In the genomic region with DNA sequence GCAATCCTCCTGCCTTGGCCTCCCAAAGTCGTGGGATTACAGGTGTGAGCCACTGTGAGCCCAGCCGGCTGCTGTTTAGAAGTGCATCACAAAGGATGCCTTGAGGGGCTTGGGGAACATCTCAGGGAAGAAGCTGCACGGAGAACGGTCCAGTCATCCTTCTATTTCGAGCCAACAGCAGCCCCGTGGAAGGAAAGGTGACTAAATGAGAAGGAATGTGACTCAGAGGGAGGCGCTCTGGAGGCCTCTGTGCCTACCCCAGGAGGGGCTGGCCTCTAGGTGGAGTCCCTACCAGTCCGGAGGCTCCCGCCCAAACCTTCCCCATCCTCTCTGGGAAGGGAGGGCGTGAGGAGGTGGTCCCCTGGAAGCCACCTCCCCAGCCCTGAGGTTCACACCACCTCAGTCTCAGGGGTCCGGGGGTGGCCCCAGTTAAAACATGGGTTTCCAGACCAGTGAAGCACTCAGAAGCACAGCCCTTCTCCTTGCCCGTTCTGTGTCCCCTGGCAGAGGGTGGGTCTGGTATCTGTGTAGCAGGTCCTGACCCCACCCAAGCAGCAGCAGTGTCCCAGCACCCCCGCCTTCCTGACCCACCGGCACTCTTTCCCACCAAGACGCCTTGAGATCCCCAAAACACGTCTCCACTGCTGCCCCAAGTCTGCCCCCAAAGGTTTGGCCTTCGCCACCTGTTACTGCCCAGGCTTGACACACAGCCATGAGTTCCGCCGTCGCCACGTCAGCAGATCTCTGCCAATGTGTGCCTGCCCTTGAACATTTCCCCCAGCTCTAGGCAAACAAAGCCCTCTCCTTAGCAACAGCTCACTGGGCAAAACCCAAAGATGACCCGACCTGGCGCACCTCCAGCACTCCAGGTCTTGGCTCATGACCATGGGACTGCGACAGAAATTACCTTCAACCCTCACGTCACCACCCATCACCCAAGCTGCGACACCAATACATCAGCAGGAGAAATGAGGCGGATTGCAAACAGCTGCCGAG, we compare ENCODE assay signal across 8 cellular contexts.
DNase-seq lines count a peak whose midpoint lies in the region; ATAC-seq and TF ChIP-seq lines count a peak whose summit lies in the region.

No MANE protein-coding gene starts in this region.

- H3K4me3 Mint-ChIP-seq in GM23338, result no peak overlapping the region; the same call in 2 of the 3 replicates
- H3K4me3 Mint-ChIP-seq in activated naive CD8-positive, alpha-beta T cell treated with anti-CD3 and anti-CD28 coated beads for 36 hours, result no peak overlapping the region

- peak overlapping the region; percentile 91 for H3K27ac Mint-ChIP-seq in GM23338
- no peak overlapping the region for H3K27ac Mint-ChIP-seq in activated naive CD8-positive, alpha-beta T cell treated with anti-CD3 and anti-CD28 coated beads for 36 hours

- peak overlapping the region; percentile 26; the same call in 1 of the 2 replicates for H3K4me2 ChIP-seq in GM23338

- no peak overlapping the region for H2AFZ ChIP-seq in GM23338

- H3K36me3 Mint-ChIP-seq in GM23338 (ENCODE audit: low read depth), result peaks cover 89% of the 10 kb centered on the region
- no peaks in the 10 kb centered on the region for H3K36me3 Mint-ChIP-seq in activated naive CD8-positive, alpha-beta T cell treated with anti-CD3 and anti-CD28 coated beads for 36 hours

- no peaks in the 10 kb centered on the region for H3K9me2 ChIP-seq in GM23338 (ENCODE audit: insufficient read depth)

- peaks cover 95% of the 10 kb centered on the region for H4K20me1 ChIP-seq in GM23338 (replicated peaks; ENCODE audit: insufficient read depth)

- H3K79me2 ChIP-seq in GM23338 (replicated peaks; ENCODE audit: insufficient read depth), result peaks cover 100% of the 10 kb centered on the region

- DNase-seq in GM23338 (ENCODE audit: low spot score) (peak; percentile 68), SW 1271 (lab: John Stamatoyannopoulos, UW) (peak; percentile 54 to 83), Right ventricle myocardium superior (peak; percentile 86), sciatic nerve (ENCODE audit: low spot score) (no peak), activated gamma-delta T cell treated with Interleukin-2 at 50 U/mL for 16 hours (no peak)
- no peak for DNase-seq in activated naive CD8-positive, alpha-beta T cell treated with anti-CD3 and anti-CD28 coated beads for 36 hours

- peak; percentile 14 to 45; a peak in 3 of 4 replicates for TF ChIP-seq CTCF in GM23338 (conservative IDR thresholded peaks at IDR 0.05; ENCODE audit: low read depth in 2 of 2)

- peaks cover 87% of the 10 kb centered on the region for H3K4me1 Mint-ChIP-seq in GM23338
- no peaks in the 10 kb centered on the region for H3K4me1 Mint-ChIP-seq in activated naive CD8-positive, alpha-beta T cell treated with anti-CD3 and anti-CD28 coated beads for 36 hours

- H3K27me3 ChIP-seq in GM23338 (ENCODE audit: insufficient read depth), result no peaks in the 10 kb centered on the region

- peak overlapping the region; percentile 50 for H3K27ac ChIP-seq in GM23338 (ENCODE audit: low read depth)

- no peaks in the 10 kb centered on the region; the same call in none of the 2 replicates for H3F3A ChIP-seq in GM23338 (replicated peaks; ENCODE audit: low read depth)

- peaks cover 33% of the 10 kb centered on the region for H3K27me3 Mint-ChIP-seq in GM23338 (ENCODE audit: insufficient read depth, low read depth, poor library complexity)
- H3K27me3 Mint-ChIP-seq in activated naive CD8-positive, alpha-beta T cell treated with anti-CD3 and anti-CD28 coated beads for 36 hours, result no peaks in the 10 kb centered on the region

- peaks cover 29% of the 10 kb centered on the region; the same call in 1 of the 2 replicates for H3K4me1 ChIP-seq in GM23338 (ENCODE audit: insufficient read depth)

- H3K4me3 ChIP-seq in GM23338, result no peak overlapping the region

- intact Hi-C loops in Right ventricle myocardium superior (cut with DNase I), result no loop called here
- intact Hi-C loops in sciatic nerve (cut with DNase I), result no loop called here

- no peaks in the 10 kb centered on the region for H3K9me3 Mint-ChIP-seq in GM23338
- no peaks in the 10 kb centered on the region for H3K9me3 Mint-ChIP-seq in activated naive CD8-positive, alpha-beta T cell treated with anti-CD3 and anti-CD28 coated beads for 36 hours

- ATAC-seq in GM23338 (peak; percentile 71), Right ventricle myocardium superior (ENCODE audit: poor library complexity) (peak; percentile 92), sciatic nerve (peak; percentile 46), GM19395 (IDR thresholded peaks at IDR 0.05; ENCODE audit: unreplicated experiment) (no peak), HG03097 (IDR thresholded peaks at IDR 0.05; ENCODE audit: low FRiP score, unreplicated experiment) (no peak)

- H3K36me3 ChIP-seq in GM23338 (ENCODE audit: insufficient read depth), result peaks cover 17% of the 10 kb centered on the region

TF ChIP-seq in GM23338, 12 proteins besides CTCF, POLR2A, EP300 and RAD21:
- no peak for TF ChIP-seq JUNB (IDR thresholded peaks at IDR 0.05; ENCODE audit: unreplicated experiment)
- TF ChIP-seq, protein P1, sequence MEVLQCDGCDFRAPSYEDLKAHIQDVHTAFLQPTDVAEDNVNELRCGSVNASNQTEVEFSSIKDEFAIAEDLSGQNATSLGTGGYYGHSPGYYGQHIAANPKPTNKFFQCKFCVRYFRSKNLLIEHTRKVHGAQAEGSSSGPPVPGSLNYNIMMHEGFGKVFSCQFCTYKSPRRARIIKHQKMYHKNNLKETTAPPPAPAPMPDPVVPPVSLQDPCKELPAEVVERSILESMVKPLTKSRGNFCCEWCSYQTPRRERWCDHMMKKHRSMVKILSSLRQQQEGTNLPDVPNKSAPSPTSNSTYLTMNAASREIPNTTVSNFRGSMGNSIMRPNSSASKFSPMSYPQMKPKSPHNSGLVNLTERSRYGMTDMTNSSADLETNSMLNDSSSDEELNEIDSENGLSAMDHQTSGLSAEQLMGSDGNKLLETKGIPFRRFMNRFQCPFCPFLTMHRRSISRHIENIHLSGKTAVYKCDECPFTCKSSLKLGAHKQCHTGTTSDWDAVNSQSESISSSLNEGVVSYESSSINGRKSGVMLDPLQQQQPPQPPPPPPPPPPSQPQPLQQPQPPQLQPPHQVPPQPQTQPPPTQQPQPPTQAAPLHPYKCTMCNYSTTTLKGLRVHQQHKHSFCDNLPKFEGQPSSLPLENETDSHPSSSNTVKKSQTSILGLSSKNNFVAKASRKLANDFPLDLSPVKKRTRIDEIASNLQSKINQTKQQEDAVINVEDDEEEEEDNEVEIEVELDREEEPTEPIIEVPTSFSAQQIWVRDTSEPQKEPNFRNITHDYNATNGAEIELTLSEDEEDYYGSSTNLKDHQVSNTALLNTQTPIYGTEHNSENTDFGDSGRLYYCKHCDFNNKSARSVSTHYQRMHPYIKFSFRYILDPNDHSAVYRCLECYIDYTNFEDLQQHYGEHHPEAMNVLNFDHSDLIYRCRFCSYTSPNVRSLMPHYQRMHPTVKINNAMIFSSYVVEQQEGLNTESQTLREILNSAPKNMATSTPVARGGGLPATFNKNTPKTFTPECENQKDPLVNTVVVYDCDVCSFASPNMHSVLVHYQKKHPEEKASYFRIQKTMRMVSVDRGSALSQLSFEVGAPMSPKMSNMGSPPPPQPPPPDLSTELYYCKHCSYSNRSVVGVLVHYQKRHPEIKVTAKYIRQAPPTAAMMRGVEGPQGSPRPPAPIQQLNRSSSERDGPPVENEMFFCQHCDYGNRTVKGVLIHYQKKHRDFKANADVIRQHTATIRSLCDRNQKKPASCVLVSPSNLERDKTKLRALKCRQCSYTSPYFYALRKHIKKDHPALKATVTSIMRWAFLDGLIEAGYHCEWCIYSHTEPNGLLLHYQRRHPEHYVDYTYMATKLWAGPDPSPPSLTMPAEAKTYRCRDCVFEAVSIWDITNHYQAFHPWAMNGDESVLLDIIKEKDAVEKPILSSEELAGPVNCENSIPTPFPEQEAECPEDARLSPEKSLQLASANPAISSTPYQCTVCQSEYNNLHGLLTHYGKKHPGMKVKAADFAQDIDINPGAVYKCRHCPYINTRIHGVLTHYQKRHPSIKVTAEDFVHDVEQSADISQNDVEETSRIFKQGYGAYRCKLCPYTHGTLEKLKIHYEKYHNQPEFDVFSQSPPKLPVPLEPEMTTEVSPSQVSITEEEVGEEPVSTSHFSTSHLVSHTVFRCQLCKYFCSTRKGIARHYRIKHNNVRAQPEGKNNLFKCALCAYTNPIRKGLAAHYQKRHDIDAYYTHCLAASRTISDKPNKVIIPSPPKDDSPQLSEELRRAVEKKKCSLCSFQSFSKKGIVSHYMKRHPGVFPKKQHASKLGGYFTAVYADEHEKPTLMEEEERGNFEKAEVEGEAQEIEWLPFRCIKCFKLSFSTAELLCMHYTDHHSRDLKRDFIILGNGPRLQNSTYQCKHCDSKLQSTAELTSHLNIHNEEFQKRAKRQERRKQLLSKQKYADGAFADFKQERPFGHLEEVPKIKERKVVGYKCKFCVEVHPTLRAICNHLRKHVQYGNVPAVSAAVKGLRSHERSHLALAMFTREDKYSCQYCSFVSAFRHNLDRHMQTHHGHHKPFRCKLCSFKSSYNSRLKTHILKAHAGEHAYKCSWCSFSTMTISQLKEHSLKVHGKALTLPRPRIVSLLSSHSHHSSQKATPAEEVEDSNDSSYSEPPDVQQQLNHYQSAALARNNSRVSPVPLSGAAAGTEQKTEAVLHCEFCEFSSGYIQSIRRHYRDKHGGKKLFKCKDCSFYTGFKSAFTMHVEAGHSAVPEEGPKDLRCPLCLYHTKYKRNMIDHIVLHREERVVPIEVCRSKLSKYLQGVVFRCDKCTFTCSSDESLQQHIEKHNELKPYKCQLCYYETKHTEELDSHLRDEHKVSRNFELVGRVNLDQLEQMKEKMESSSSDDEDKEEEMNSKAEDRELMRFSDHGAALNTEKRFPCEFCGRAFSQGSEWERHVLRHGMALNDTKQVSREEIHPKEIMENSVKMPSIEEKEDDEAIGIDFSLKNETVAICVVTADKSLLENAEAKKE (CRISPR knock-in tag; IDR thresholded peaks at IDR 0.05), result peak; percentile 22; the same call in 1 of the 2 replicates

Comparison
In these comparisons a context has a peak if more than half of its experiments do, and no peak if none do; other contexts are left out.
1. ATAC-seq: peak in GM23338 (single experiment), Right ventricle myocardium superior (single experiment) and sciatic nerve (single experiment); none in GM19395 (single experiment) and HG03097 (single experiment).
2. DNase-seq: peak in GM23338 (single experiment), SW 1271 (2 of 2) and Right ventricle myocardium superior (single experiment); none in sciatic nerve (single experiment), activated gamma-delta T cell treated with Interleukin-2 at 50 U/mL for 16 hours (single experiment) and activated naive CD8-positive, alpha-beta T cell treated with anti-CD3 and anti-CD28 coated beads for 36 hours (single experiment).